Comparison of ENCODE assay signal across 32 cellular contexts in the genomic region with DNA sequence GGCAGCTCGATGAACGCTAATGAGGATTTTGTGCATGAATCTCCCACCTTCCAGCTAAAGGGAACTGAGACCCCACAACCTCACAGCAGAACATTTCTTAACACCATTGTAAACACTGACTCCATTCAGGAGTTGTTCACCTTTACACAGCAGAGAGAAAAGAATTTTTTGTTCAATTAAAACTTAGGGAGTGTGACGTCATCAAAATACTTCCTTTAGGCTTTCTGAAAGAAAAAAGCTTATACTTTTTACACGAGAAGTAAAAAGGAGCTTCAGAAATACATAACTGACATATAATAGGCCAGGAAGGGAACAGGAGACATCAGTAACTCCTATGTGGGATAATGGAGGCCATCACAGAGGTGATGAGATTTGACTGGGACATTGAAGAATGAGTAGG.
"Had no signal": no experiment of that assay in that cellular context is flagged by ENCODE, and none has a peak within 500 bp of the region (broad histone marks: within the 10 kb centered on the region; RNA-seq: fewer than 3 reads in every experiment).

No MANE protein-coding gene starts in this region.

- H3K9ac ChIP-seq: parathyroid adenoma had no signal

- H3K27me3 ChIP-seq: ovary, spleen, suprapubic skin, testis, tibial artery, transverse colon, upper lobe of left lung, vagina had no signal

- H3K36me3 Mint-ChIP-seq: naive thymus-derived CD8-positive, alpha-beta T cell; natural killer cell treated with Interleukin-12 subunit alpha and Interleukin-12 subunit beta and Interleukin-15 and Interleukin-18, amount 100 ng/mL, for 72 hours; stimulated activated memory B cell treated with anti-CD40 and anti-IgM and Interleukin-4, amounts not matched to agents 10 μg/mL and 1 μg/mL and 100 μg/mL, for 72 hours had no signal

- H3K36me3 ChIP-seq: ovary, spleen, suprapubic skin, tibial artery, transverse colon, upper lobe of left lung, vagina had no signal

- H3K4me1 ChIP-seq: parathyroid adenoma, psoas muscle, spleen, suprapubic skin, testis, transverse colon, upper lobe of left lung, vagina had no signal

- H3K79me2 ChIP-seq: parathyroid adenoma had no signal

- ATAC-seq: naive thymus-derived CD8-positive, alpha-beta T cell; natural killer cell treated with Interleukin-12 subunit alpha and Interleukin-12 subunit beta and Interleukin-15 and Interleukin-18, amount 100 ng/mL, for 72 hours; psoas muscle; right cardiac atrium; sciatic nerve; stimulated activated memory B cell treated with anti-CD40 and anti-IgM and Interleukin-4, amounts not matched to agents 10 μg/mL and 1 μg/mL and 100 μg/mL, for 72 hours; stimulated activated naive CD8-positive, alpha-beta T cell treated with anti-CD3 and anti-CD28 coated beads, Interleukin-15, amount 100 ng/mL, for 72 hours; stimulated activated naive CD8-positive, alpha-beta T cell treated with anti-CD3 and anti-CD28 coated beads, Interleukin-15, Interleukin-2, amounts not matched to agents 100 U/mL and 50 U/mL, for 24 hours had no signal

- H2AFZ ChIP-seq: parathyroid adenoma had no signal

- H3K4me3 ChIP-seq: ovary, psoas muscle, skin epidermis, smooth muscle cell, spleen, suprapubic skin, testis, tibial artery, transverse colon, upper lobe of left lung, vagina had no signal

- H3K27me3 Mint-ChIP-seq: progenitor cell of endocrine pancreas; stimulated activated memory B cell treated with anti-CD40 and anti-IgM and Interleukin-4, amounts not matched to agents 10 μg/mL and 1 μg/mL and 100 μg/mL, for 72 hours had no signal

- H3K9me3 Mint-ChIP-seq: natural killer cell treated with Interleukin-12 subunit alpha and Interleukin-12 subunit beta and Interleukin-15 and Interleukin-18, amount 100 ng/mL, for 72 hours; nephron progenitor cell had no signal

- DNase-seq: naive thymus-derived CD8-positive, alpha-beta T cell; nephron progenitor cell; occipital lobe; ovary; posterior cingulate gyrus; psoas muscle; right cardiac atrium; spleen; stimulated activated CD4-positive, alpha-beta T cell treated with anti-CD3 and anti-CD28 coated beads, Interleukin-12 subunit alpha, Interleukin-12 subunit beta, amount 100 ng/mL, for 4 hours; stimulated activated CD4-positive, alpha-beta T cell treated with anti-CD3 and anti-CD28 coated beads, Interleukin-1b, Interleukin-23, amount 100 ng/mL, for 48 hours; stimulated activated CD4-positive, alpha-beta T cell treated with anti-CD3 and anti-CD28 coated beads, Interleukin-4, amount 100 ng/mL, for 1 hour; stimulated activated CD4-positive, alpha-beta T cell treated with anti-CD3 and anti-CD28 coated beads, Interleukin-4, amount 100 ng/mL, for 4 hours; stimulated activated CD8-positive, alpha-beta memory T cell treated with anti-CD3 and anti-CD28 coated beads, Interleukin-4, amount 100 ng/mL, for 48 hours; stimulated activated naive CD4-positive, alpha-beta T cell; stimulated activated naive CD8-positive, alpha-beta T cell treated with anti-CD3 and anti-CD28 coated beads, Interleukin-15, amount 100 ng/mL, for 72 hours; stimulated activated naive CD8-positive, alpha-beta T cell treated with anti-CD3 and anti-CD28 coated beads, Interleukin-15, Interleukin-2, amounts not matched to agents 100 U/mL and 50 U/mL, for 24 hours; substantia nigra; testis; tibial artery; transverse colon; upper lobe of left lung had no signal

- FAIRE-seq: urothelium cell line had no signal

- H3K4me2 ChIP-seq: smooth muscle cell had no signal

- H3K4me1 Mint-ChIP-seq: stimulated activated memory B cell treated with anti-CD40 and anti-IgM and Interleukin-4, amounts not matched to agents 10 μg/mL and 1 μg/mL and 100 μg/mL, for 72 hours had no signal

- H3K4me3 Mint-ChIP-seq: naive thymus-derived CD8-positive, alpha-beta T cell; natural killer cell treated with Interleukin-12 subunit alpha and Interleukin-12 subunit beta and Interleukin-15 and Interleukin-18, amount 100 ng/mL, for 72 hours; nephron progenitor cell; neural crest cell; stimulated activated memory B cell treated with anti-CD40 and anti-IgM and Interleukin-4, amounts not matched to agents 10 μg/mL and 1 μg/mL and 100 μg/mL, for 72 hours; stimulated activated naive CD8-positive, alpha-beta T cell treated with anti-CD3 and anti-CD28 coated beads, Interleukin-15, amount 100 ng/mL, for 72 hours had no signal

- H3K27ac Mint-ChIP-seq: natural killer cell treated with Interleukin-12 subunit alpha and Interleukin-12 subunit beta and Interleukin-15 and Interleukin-18, amount 100 ng/mL, for 72 hours; nephron progenitor cell; progenitor cell of endocrine pancreas; stimulated activated memory B cell treated with anti-CD40 and anti-IgM and Interleukin-4, amounts not matched to agents 10 μg/mL and 1 μg/mL and 100 μg/mL, for 72 hours; stimulated activated naive CD8-positive, alpha-beta T cell treated with anti-CD3 and anti-CD28 coated beads, Interleukin-15, amount 100 ng/mL, for 72 hours had no signal

- H3K9me3 ChIP-seq: ovary, psoas muscle, spleen, suprapubic skin, testis, tibial artery, transverse colon, upper lobe of left lung, vagina had no signal

- H3K27ac ChIP-seq: ovary, parathyroid adenoma, psoas muscle, skin epidermis, spleen, suprapubic skin, testis, tibial artery, transverse colon, upper lobe of left lung, vagina had no signal
